Comparison of ENCODE assay signal across 20 cellular contexts in the genomic region with DNA sequence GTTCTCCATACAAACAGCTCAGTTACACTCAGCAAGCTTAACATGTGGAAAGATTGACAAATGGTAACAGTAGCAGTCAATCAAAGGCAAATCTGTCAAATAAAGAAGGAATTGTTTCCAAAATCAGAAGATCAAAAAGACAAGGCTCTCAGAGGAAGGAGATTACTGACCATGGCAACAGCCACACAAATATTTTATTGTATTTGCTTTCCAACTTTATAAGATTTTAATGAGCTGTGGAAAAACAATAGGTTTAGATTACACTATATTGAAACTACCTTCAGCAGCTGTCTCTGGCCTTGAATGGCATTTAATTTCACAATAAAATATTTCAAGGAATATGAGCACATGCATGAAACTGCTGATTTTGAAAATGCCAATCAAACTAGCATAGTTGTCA.
DNase-seq lines count a peak whose midpoint lies in the region; ATAC-seq and TF ChIP-seq lines count a peak whose summit lies in the region.
"Had no signal": no experiment of that assay in that cellular context is flagged by ENCODE, and none has a peak within 500 bp of the region (broad histone marks: within the 10 kb centered on the region; RNA-seq: fewer than 3 reads in every experiment).

No MANE protein-coding gene starts in this region.

- no peak overlapping the region for H3K4me3 ChIP-seq in thoracic aorta
- H3K4me3 ChIP-seq: HAP-1, lung, PC-9, upper lobe of left lung had no signal

- no peak for ATAC-seq in thoracic aorta (ENCODE audit: insufficient number of reproducible peaks, low FRiP score, low read depth)
- ATAC-seq: activated CD8-positive, alpha-beta T cell treated with anti-CD3 and anti-CD28 coated beads, Interleukin-2, amount 10 ng/mL, durations not matched to agents 7 days and 5 days had no signal

- no peaks in the 10 kb centered on the region for H3K36me3 ChIP-seq in thoracic aorta
- H3K36me3 ChIP-seq: HAP-1, upper lobe of left lung, WERI-Rb-1 had no signal

- peak overlapping the region; percentile 44 to 74 for H3K27ac ChIP-seq in thoracic aorta
- H3K27ac ChIP-seq: PC-9, upper lobe of left lung, WERI-Rb-1 had no signal

- no peaks in the 10 kb centered on the region for H3K27me3 ChIP-seq in thoracic aorta (replicated peaks; ENCODE audit: insufficient read depth)
- H3K27me3 ChIP-seq: upper lobe of left lung had no signal

- peaks cover 36 to 40% of the 10 kb centered on the region in 2 donors for H3K4me1 ChIP-seq in thoracic aorta (ENCODE audit: control insufficient read depth in 1 of 2, low read depth in 2 of 2)
- H3K4me1 ChIP-seq: upper lobe of left lung had no signal

- TF ChIP-seq CTCF in thoracic aorta (IDR thresholded peaks at IDR 0.05), result no peak

- no peaks in the 10 kb centered on the region for H3K9me3 ChIP-seq in thoracic aorta
- H3K9me3 ChIP-seq: HAP-1, upper lobe of left lung had no signal

- DNase-seq in NCI-H345 (lab: John Stamatoyannopoulos, UW), result peak; percentile 5
- DNase-seq in NCI-H345 treated with DMSO at 0.1 percent for 48 hours (lab: John Stamatoyannopoulos, UW; ENCODE audit: unreplicated experiment), result no peak
- DNase-seq in NCI-H69 (lab: John Stamatoyannopoulos, UW), result peak; percentile 59
- DNase-seq in fibroblast of gingiva (ENCODE audit: low read depth), result peak; percentile 43
- DNase-seq in thoracic aorta (ENCODE audit: low spot score), result no peak
- DNase-seq in stimulated activated CD4-positive, alpha-beta T cell treated with anti-CD3 and anti-CD28 coated beads, Interleukin-2, amount 100 ng/mL, for 24 hours, result no peak
- DNase-seq in HUDEP-2 (lab: John Stamatoyannopoulos, UW; ENCODE audit: unreplicated experiment in 76 of 76), result no peak
- DNase-seq in middle frontal gyrus (ENCODE audit: extremely low spot score, low spot score), result no peak
- DNase-seq: activated CD8-positive, alpha-beta T cell treated with anti-CD3 and anti-CD28 coated beads, Interleukin-2, amount 10 ng/mL, durations not matched to agents 7 days and 5 days; amniotic stem cell; cerebellar nuclear complex; COR-L47; NCI-H1048; NCI-H2227 treated with DMSO at 0.1 percent for 48 hours; nephron progenitor cell; upper lobe of left lung; WERI-Rb-1 had no signal

Comparison
In these comparisons a context has a peak if more than half of its experiments do, and no peak if none do; other contexts are left out.
1. DNase-seq: peak in NCI-H345 (single experiment), NCI-H69 (single experiment) and fibroblast of gingiva (single experiment); none in NCI-H345 treated with DMSO at 0.1 percent for 48 hours (single experiment), thoracic aorta (single experiment), stimulated activated CD4-positive, alpha-beta T cell treated with anti-CD3 and anti-CD28 coated beads, Interleukin-2, amount 100 ng/mL, for 24 hours (0 of 2), HUDEP-2 (0 of 76) and middle frontal gyrus (single experiment).